Comparison of ENCODE assay signal across 17 cellular contexts in genomic region chr6:167665698-167666380, GRCh38.
DNase-seq lines count a peak whose midpoint lies in the region; ATAC-seq and TF ChIP-seq lines count a peak whose summit lies in the region.
"Had no signal": no experiment of that assay in that cellular context is flagged by ENCODE, and none has a peak within 500 bp of the region (broad histone marks: within the 10 kb centered on the region; RNA-seq: fewer than 3 reads in every experiment).

No MANE protein-coding gene starts in this region.

- no peak overlapping the region for H3K23ac ChIP-seq in H9 (ENCODE audit: insufficient read length, low read depth, low read length)

- no peaks in the 10 kb centered on the region for H3K36me3 ChIP-seq in spleen
- H3K36me3 ChIP-seq: SJCRH30 had no signal

- H3K79me1 ChIP-seq in H9 (ENCODE audit: insufficient read depth, low read depth, low read length, poor library complexity, severe bottlenecking) = no peaks in the 10 kb centered on the region

- DNase-seq in H9 (no peak), mesothelial cell of epicardium (ENCODE audit: low spot score in 2 of 2, unreplicated experiment in 2 of 2) (no peak), spleen (peak; percentile 52), foreskin keratinocyte (no peak)
- DNase-seq in stimulated activated CD4-positive, alpha-beta T cell treated with anti-CD3 and anti-CD28 coated beads, Interleukin-2, amount 100 ng/mL, for 24 hours = no peak
- DNase-seq: ACHN, DMS79, NCI-H1105, NCI-H2081, NCI-H446 treated with DMSO at 0.1 percent for 48 hours, NCI-H69, SJCRH30 had no signal

- TF ChIP-seq POLR2A in spleen (IDR thresholded peaks at IDR 0.05) = no peak

- ATAC-seq in foreskin keratinocyte (no peak), HG03108 (IDR thresholded peaks at IDR 0.05; ENCODE audit: unreplicated experiment) (no peak)
- ATAC-seq: HCT116, Panc1 had no signal

- H3T11ph ChIP-seq in H9 (ENCODE audit: low read length) = no peak overlapping the region

- H2BK20ac ChIP-seq in H9 (ENCODE audit: low read depth, low read length, poor library complexity, severe bottlenecking) = no peak overlapping the region

- no peak overlapping the region for H4K91ac ChIP-seq in H9 (ENCODE audit: insufficient read length, low read depth, low read length)

- H3K4me1 Mint-ChIP-seq in H9 = peaks cover 8 to 25% of the 10 kb centered on the region in 2 experiments
- H3K4me1 Mint-ChIP-seq in brain = peaks cover 79% of the 10 kb centered on the region
- peaks cover 56% of the 10 kb centered on the region for H3K4me1 Mint-ChIP-seq in mesothelial cell of epicardium
- H3K4me1 Mint-ChIP-seq: CD14-positive monocyte had no signal

- WGBS in H9 (ENCODE audit: extremely low coverage, insufficient read length, low lambda C conversion rate) = no CpG with 5 or more reads among the region's 23 CpGs
- 82 to 89% (median 85%) methylated on average over 23 of the region's 23 CpGs for WGBS in spleen, 5 donors

- H3K27ac Mint-ChIP-seq in H9 (no peak overlapping the region), brain (peak overlapping the region in 3 of 5 experiments; percentile 45 to 87 (median 52)), mesothelial cell of epicardium (peak overlapping the region; percentile 91)

- H3K4me1 ChIP-seq in H9 (ENCODE audit: insufficient read depth, low read length) = no peaks in the 10 kb centered on the region
- H3K4me1 ChIP-seq in spleen = peaks cover 0 to 13% (median 0%) of the 10 kb centered on the region in 6 donors
- no peaks in the 10 kb centered on the region for H3K4me1 ChIP-seq in foreskin keratinocyte
- H3K4me1 ChIP-seq: SJCRH30 had no signal

- no peak overlapping the region for H2BK12ac ChIP-seq in H9 (ENCODE audit: insufficient read length, low read depth, low read length)

- H2AK5ac ChIP-seq in H9 (ENCODE audit: insufficient read length, low read length) = no peak overlapping the region

- H3K9me3 Mint-ChIP-seq in H9 (no peaks in the 10 kb centered on the region), brain (peaks cover 0 to 9% (median 0%) of the 10 kb centered on the region in 5 experiments), mesothelial cell of epicardium (no peaks in the 10 kb centered on the region)

- no peak overlapping the region for H3K4ac ChIP-seq in H9 (ENCODE audit: low read depth, low read length)

- H3K18ac ChIP-seq in H9 (ENCODE audit: insufficient read length, low read depth, low read length) = no peak overlapping the region

- no peak overlapping the region for H2BK15ac ChIP-seq in H9 (ENCODE audit: low read depth, low read length)

- H4K20me1 ChIP-seq in H9 (ENCODE audit: control insufficient read depth, insufficient read depth, insufficient read length) = no peaks in the 10 kb centered on the region

- no peaks in the 10 kb centered on the region for H3K79me2 ChIP-seq in H9 (ENCODE audit: insufficient read depth, low read length)

- no peak overlapping the region for H3K4me3 ChIP-seq in spleen
- H3K4me3 ChIP-seq: SJCRH30 had no signal

- H3K14ac ChIP-seq in H9 (ENCODE audit: insufficient read depth, low read length) = no peak overlapping the region

- H3K4me2 ChIP-seq in H9 (ENCODE audit: insufficient read depth, insufficient read length, low read length) = no peak overlapping the region

- H3K36me3 Mint-ChIP-seq in H9 (ENCODE audit: insufficient read depth in 1 of 3, low read depth in 3 of 3) (no peaks in the 10 kb centered on the region), brain (no peaks in the 10 kb centered on the region), mesothelial cell of epicardium (no peaks in the 10 kb centered on the region)
- H3K36me3 Mint-ChIP-seq: CD14-positive monocyte had no signal

- H2AFZ ChIP-seq in H9 (ENCODE audit: low read length) = no peak overlapping the region

- no peak overlapping the region for H3K9ac ChIP-seq in H9 (ENCODE audit: extremely low read depth, insufficient read length, low read length)

- H4K5ac ChIP-seq in H9 (ENCODE audit: insufficient read length, low read depth, low read length) = peak overlapping the region; percentile 16

- H3K27me3 ChIP-seq in H9 (ENCODE audit: insufficient read depth, low read length) = no peaks in the 10 kb centered on the region
- no peaks in the 10 kb centered on the region for H3K27me3 ChIP-seq in spleen (replicated peaks in 1 of 7)
- H3K27me3 ChIP-seq in foreskin keratinocyte = no peaks in the 10 kb centered on the region
- H3K27me3 ChIP-seq: SJCRH30 had no signal

- H2BK5ac ChIP-seq in H9 (ENCODE audit: insufficient read length, low read length) = no peak overlapping the region

- no peak for TF ChIP-seq CTCF in H9 (conservative IDR thresholded peaks at IDR 0.05)
- TF ChIP-seq CTCF in brain (conservative IDR thresholded peaks at IDR 0.05) = no peak
- TF ChIP-seq CTCF in mesothelial cell of epicardium (IDR thresholded peaks at IDR 0.05; ENCODE audit: unreplicated experiment) = no peak
- no peak for TF ChIP-seq CTCF in spleen (IDR thresholded peaks at IDR 0.05 in 8 of 11, conservative IDR thresholded peaks at IDR 0.05 in 3 of 11)
- TF ChIP-seq CTCF in foreskin keratinocyte (conservative IDR thresholded peaks at IDR 0.05) = no peak

- no peak overlapping the region for H3K56ac ChIP-seq in H9 (ENCODE audit: insufficient read length, low read depth, low read length)

- H2BK120ac ChIP-seq in H9 (ENCODE audit: low read depth, low read length, poor library complexity, severe bottlenecking) = no peak overlapping the region

- H3K4me3 Mint-ChIP-seq in H9 (no peak overlapping the region), brain (no peak overlapping the region), mesothelial cell of epicardium (no peak overlapping the region)
- H3K4me3 Mint-ChIP-seq: CD14-positive monocyte had no signal

- no peak overlapping the region for H3K27ac ChIP-seq in H9 (ENCODE audit: insufficient read length, low read depth, low read length)
- H3K27ac ChIP-seq in spleen = no peak overlapping the region
- no peak overlapping the region for H3K27ac ChIP-seq in foreskin keratinocyte
- H3K27ac ChIP-seq: SJCRH30 had no signal

- peaks cover 1% of the 10 kb centered on the region; the same call in 1 of the 2 replicates for H3K27me3 Mint-ChIP-seq in H9 (ENCODE audit: low read depth)
- peaks cover 7% of the 10 kb centered on the region for H3K27me3 Mint-ChIP-seq in brain
- peaks cover 8% of the 10 kb centered on the region for H3K27me3 Mint-ChIP-seq in mesothelial cell of epicardium (ENCODE audit: low read depth)

- intact Hi-C loops in spleen (cut with DNase I; ENCODE audit: low total_unique reads) = no loop called here

- H3K23me2 ChIP-seq in H9 (ENCODE audit: insufficient read length, low read depth, low read length, poor library complexity, severe bottlenecking) = no peaks in the 10 kb centered on the region

- no peaks in the 10 kb centered on the region for H3K9me3 ChIP-seq in H9 (ENCODE audit: control insufficient read depth, low read depth, low read length)
- no peaks in the 10 kb centered on the region for H3K9me3 ChIP-seq in spleen
- H3K9me3 ChIP-seq: SJCRH30 had no signal

- peak overlapping the region; percentile 19 for H4K8ac ChIP-seq in H9 (replicated peaks; ENCODE audit: insufficient read length, low read depth, low read length)

Comparison
In these comparisons a context has a peak if more than half of its experiments do, and no peak if none do; other contexts are left out.
1. H3K27ac Mint-ChIP-seq: peak in brain (3 of 5) and mesothelial cell of epicardium (single experiment); none in H9 (0 of 3).